In genomic region chr11:46107780-46108179, GRCh38 we compare ENCODE assay signal across 21 cellular contexts.
"Had no signal": no experiment of that assay in that cellular context is flagged by ENCODE, and none has a peak within 500 bp of the region (broad histone marks: within the 10 kb centered on the region; RNA-seq: fewer than 3 reads in every experiment).

No MANE protein-coding gene starts in this region.

- H3K9me3 ChIP-seq: MG63, SJCRH30 had no signal

- H3K27ac ChIP-seq: RWPE1, SJCRH30 had no signal

- H3K4me1 ChIP-seq: SJCRH30 had no signal

- H3K4me3 ChIP-seq: MG63, SJCRH30 had no signal

- H3K27me3 ChIP-seq: MG63, SJCRH30 had no signal

- ATAC-seq: Panc1, PC-3, T-cell had no signal

- DNase-seq: KBM-7, MG63, NCI-H1092, NCI-H1436, NCI-H187, NCI-H2029, NCI-H2081 treated with DMSO at 0.1 percent for 48 hours, NCI-H2171, NCI-H226, NCI-H446, NCI-H510A, NCI-H524 treated with DMSO at 0.1 percent for 48 hours, NCI-H69, NCI-H774, PC-3, SHP77 treated with DMSO at 0.1 percent for 48 hours, SJCRH30, SW 1271, T-cell had no signal

- H3K36me3 ChIP-seq: MG63, SJCRH30 had no signal
